Comparison of ENCODE assay signal across 2 cellular contexts in the genomic region with DNA sequence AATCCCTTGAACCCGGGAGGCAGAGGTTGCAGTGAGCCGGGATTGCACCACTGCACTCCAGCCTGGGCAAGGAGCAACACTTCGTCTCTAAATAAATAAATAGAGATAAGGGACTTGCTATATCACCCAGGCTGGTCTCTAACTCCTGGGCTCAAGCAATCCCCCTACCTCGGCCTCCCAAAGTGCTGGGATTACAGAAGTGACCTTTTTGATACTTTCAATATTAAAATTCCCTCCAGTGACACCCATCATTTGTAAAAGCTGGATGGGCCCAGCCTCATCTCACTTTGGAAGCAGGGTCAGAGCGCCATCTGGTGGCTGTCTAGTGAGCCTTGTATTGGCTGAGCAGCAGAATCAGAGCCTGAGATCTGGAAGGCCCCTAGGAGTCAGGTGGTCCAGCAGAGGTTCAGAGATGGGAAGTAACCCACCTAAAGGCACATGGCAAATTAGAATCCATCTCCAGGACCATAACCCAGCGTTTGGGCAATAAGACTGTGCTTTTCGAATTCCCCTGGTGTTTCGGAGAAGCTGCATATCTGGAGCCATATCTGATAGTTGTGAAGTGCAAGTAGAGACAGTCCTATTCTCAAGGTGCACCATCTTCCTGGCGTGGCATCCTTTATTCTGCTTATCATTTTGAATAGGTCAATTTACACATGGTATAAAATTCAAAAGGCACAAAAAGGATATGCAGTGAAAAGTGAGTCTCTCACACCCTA.
TF ChIP-seq lines count a peak whose summit lies in the region.

No MANE protein-coding gene starts in this region.

TF ChIP-seq in HEK293, 187 proteins besides CTCF, POLR2A, EP300 and RAD21:
- TF ChIP-seq ZNF692 (tag by site-specific recombination; IDR thresholded peaks at IDR 0.05) (peak; percentile 77), SP7 (tag by site-specific recombination; IDR thresholded peaks at IDR 0.05) (no peak), ZNF514 (tag by site-specific recombination; IDR thresholded peaks at IDR 0.05) (no peak), ZNF350 (tag by site-specific recombination; IDR thresholded peaks at IDR 0.05) (no peak), ZBTB17 (tag by site-specific recombination; IDR thresholded peaks at IDR 0.05) (peak; percentile 41; the same call in 1 of the 2 replicates), ZFP69B (tag by site-specific recombination; IDR thresholded peaks at IDR 0.05) (peak; percentile 75), ZNF654 (tag by site-specific recombination; IDR thresholded peaks at IDR 0.05; ENCODE audit: low read depth) (peak; percentile 79)
- TF ChIP-seq, protein P1, sequence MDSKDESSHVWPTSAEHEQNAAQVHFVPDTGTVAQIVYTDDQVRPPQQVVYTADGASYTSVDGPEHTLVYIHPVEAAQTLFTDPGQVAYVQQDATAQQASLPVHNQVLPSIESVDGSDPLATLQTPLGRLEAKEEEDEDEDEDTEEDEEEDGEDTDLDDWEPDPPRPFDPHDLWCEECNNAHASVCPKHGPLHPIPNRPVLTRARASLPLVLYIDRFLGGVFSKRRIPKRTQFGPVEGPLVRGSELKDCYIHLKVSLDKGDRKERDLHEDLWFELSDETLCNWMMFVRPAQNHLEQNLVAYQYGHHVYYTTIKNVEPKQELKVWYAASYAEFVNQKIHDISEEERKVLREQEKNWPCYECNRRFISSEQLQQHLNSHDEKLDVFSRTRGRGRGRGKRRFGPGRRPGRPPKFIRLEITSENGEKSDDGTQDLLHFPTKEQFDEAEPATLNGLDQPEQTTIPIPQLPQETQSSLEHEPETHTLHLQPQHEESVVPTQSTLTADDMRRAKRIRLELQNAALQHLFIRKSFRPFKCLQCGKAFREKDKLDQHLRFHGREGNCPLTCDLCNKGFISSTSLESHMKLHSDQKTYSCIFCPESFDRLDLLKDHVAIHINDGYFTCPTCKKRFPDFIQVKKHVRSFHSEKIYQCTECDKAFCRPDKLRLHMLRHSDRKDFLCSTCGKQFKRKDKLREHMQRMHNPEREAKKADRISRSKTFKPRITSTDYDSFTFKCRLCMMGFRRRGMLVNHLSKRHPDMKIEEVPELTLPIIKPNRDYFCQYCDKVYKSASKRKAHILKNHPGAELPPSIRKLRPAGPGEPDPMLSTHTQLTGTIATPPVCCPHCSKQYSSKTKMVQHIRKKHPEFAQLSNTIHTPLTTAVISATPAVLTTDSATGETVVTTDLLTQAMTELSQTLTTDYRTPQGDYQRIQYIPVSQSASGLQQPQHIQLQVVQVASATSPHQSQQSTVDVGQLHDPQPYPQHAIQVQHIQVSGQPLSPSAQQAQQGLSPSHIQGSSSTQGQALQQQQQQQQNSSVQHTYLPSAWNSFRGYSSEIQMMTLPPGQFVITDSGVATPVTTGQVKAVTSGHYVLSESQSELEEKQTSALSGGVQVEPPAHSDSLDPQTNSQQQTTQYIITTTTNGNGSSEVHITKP (tag by site-specific recombination; IDR thresholded peaks at IDR 0.05): peak; percentile 97

TF ChIP-seq in HepG2, 621 proteins besides CTCF, POLR2A, EP300 and RAD21 (continues in another document):
- no peak for TF ChIP-seq ZFP62 (CRISPR knock-in tag; IDR thresholded peaks at IDR 0.05)
- TF ChIP-seq, protein P2, sequence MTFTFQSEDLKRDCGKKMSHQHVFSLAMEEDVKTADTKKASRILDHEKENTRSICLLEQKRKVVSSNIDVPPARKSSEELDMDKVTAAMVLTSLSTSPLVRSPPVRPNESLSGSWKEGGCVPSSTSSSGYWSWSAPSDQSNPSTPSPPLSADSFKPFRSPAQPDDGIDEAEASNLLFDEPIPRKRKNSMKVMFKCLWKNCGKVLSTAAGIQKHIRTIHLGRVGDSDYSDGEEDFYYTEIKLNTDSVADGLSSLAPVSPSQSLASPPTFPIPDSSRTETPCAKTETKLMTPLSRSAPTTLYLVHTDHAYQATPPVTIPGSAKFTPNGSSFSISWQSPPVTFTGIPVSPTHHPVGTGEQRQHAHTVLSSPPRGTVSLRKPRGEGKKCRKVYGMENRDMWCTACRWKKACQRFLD (CRISPR knock-in tag; IDR thresholded peaks at IDR 0.05; ENCODE audit: borderline replicate concordance): no peak
- TF ChIP-seq NCOR1 (IDR thresholded peaks at IDR 0.05; ENCODE audit: borderline replicate concordance, low read length): no peak
- TF ChIP-seq, protein P3, sequence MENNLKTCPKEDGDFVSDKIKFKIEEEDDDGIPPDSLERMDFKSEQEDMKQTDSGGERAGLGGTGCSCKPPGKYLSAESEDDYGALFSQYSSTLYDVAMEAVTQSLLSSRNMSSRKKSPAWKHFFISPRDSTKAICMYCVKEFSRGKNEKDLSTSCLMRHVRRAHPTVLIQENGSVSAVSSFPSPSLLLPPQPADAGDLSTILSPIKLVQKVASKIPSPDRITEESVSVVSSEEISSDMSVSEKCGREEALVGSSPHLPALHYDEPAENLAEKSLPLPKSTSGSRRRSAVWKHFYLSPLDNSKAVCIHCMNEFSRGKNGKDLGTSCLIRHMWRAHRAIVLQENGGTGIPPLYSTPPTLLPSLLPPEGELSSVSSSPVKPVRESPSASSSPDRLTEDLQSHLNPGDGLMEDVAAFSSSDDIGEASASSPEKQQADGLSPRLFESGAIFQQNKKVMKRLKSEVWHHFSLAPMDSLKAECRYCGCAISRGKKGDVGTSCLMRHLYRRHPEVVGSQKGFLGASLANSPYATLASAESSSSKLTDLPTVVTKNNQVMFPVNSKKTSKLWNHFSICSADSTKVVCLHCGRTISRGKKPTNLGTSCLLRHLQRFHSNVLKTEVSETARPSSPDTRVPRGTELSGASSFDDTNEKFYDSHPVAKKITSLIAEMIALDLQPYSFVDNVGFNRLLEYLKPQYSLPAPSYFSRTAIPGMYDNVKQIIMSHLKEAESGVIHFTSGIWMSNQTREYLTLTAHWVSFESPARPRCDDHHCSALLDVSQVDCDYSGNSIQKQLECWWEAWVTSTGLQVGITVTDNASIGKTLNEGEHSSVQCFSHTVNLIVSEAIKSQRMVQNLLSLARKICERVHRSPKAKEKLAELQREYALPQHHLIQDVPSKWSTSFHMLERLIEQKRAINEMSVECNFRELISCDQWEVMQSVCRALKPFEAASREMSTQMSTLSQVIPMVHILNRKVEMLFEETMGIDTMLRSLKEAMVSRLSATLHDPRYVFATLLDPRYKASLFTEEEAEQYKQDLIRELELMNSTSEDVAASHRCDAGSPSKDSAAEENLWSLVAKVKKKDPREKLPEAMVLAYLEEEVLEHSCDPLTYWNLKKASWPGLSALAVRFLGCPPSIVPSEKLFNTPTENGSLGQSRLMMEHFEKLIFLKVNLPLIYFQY (CRISPR knock-in tag; IDR thresholded peaks at IDR 0.05; ENCODE audit: borderline replicate concordance): no peak
- peak; percentile 27 for TF ChIP-seq YY1 (IDR thresholded peaks at IDR 0.05; ENCODE audit: insufficient read depth, insufficient replicate concordance, low read depth, low read length)
- TF ChIP-seq STAG1 (CRISPR knock-in tag; IDR thresholded peaks at IDR 0.05): peak; percentile 97
- TF ChIP-seq ZKSCAN1 (IDR thresholded peaks at IDR 0.05; ENCODE audit: low read length): peak; percentile 84; the same call in 1 of the 2 replicates
- no peak for TF ChIP-seq PRMT3 (CRISPR knock-in tag; IDR thresholded peaks at IDR 0.05; ENCODE audit: borderline replicate concordance, low read depth)
- TF ChIP-seq, protein P4, sequence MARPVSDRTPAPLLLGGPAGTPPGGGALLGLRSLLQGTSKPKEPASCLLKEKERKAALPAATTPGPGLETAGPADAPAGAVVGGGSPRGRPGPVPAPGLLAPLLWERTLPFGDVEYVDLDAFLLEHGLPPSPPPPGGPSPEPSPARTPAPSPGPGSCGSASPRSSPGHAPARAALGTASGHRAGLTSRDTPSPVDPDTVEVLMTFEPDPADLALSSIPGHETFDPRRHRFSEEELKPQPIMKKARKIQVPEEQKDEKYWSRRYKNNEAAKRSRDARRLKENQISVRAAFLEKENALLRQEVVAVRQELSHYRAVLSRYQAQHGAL (CRISPR knock-in tag; IDR thresholded peaks at IDR 0.05; ENCODE audit: not compliant biosample characterization): no peak
- TF ChIP-seq MATR3 (CRISPR knock-in tag; IDR thresholded peaks at IDR 0.05): no peak
- TF ChIP-seq MTA1 (CRISPR knock-in tag; IDR thresholded peaks at IDR 0.05; ENCODE audit: borderline replicate concordance): no peak
- TF ChIP-seq GPN1 (CRISPR knock-in tag; IDR thresholded peaks at IDR 0.05; ENCODE audit: borderline replicate concordance): no peak
- no peak for TF ChIP-seq ZNF670 (CRISPR knock-in tag; IDR thresholded peaks at IDR 0.05; ENCODE audit: borderline replicate concordance)
- TF ChIP-seq RXRA (CRISPR knock-in tag; IDR thresholded peaks at IDR 0.05): no peak
- TF ChIP-seq ZBTB42 (CRISPR knock-in tag; IDR thresholded peaks at IDR 0.05): no peak
- no peak for TF ChIP-seq SATB2 (CRISPR knock-in tag; IDR thresholded peaks at IDR 0.05)
- TF ChIP-seq ZNF263 (CRISPR knock-in tag; IDR thresholded peaks at IDR 0.05): no peak
- TF ChIP-seq NFIB (CRISPR knock-in tag; IDR thresholded peaks at IDR 0.05; ENCODE audit: borderline replicate concordance): no peak
- no peak for TF ChIP-seq ZNF546 (CRISPR knock-in tag; conservative IDR thresholded peaks at IDR 0.05)
- TF ChIP-seq, protein P5, sequence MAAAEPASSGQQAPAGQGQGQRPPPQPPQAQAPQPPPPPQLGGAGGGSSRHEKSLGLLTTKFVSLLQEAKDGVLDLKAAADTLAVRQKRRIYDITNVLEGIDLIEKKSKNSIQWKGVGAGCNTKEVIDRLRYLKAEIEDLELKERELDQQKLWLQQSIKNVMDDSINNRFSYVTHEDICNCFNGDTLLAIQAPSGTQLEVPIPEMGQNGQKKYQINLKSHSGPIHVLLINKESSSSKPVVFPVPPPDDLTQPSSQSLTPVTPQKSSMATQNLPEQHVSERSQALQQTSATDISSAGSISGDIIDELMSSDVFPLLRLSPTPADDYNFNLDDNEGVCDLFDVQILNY (CRISPR knock-in tag; conservative IDR thresholded peaks at IDR 0.05): no peak
- no peak for TF ChIP-seq ZNF530 (CRISPR knock-in tag; IDR thresholded peaks at IDR 0.05; ENCODE audit: low read depth)
- TF ChIP-seq WIZ (CRISPR knock-in tag; IDR thresholded peaks at IDR 0.05): no peak
- no peak for TF ChIP-seq ZNF34 (CRISPR knock-in tag; IDR thresholded peaks at IDR 0.05; ENCODE audit: borderline replicate concordance)
- TF ChIP-seq HOXD1 (CRISPR knock-in tag; IDR thresholded peaks at IDR 0.05): no peak
- no peak for TF ChIP-seq ZNF383 (CRISPR knock-in tag; IDR thresholded peaks at IDR 0.05; ENCODE audit: borderline replicate concordance)
- no peak for TF ChIP-seq ZFP1 (CRISPR knock-in tag; IDR thresholded peaks at IDR 0.05)
- no peak for TF ChIP-seq NAIF1 (CRISPR knock-in tag; IDR thresholded peaks at IDR 0.05; ENCODE audit: borderline replicate concordance)
- TF ChIP-seq MLX (CRISPR knock-in tag; IDR thresholded peaks at IDR 0.05): no peak
- TF ChIP-seq, protein P6, sequence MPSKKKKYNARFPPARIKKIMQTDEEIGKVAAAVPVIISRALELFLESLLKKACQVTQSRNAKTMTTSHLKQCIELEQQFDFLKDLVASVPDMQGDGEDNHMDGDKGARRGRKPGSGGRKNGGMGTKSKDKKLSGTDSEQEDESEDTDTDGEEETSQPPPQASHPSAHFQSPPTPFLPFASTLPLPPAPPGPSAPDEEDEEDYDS (CRISPR knock-in tag; IDR thresholded peaks at IDR 0.05): no peak
- no peak for TF ChIP-seq ZNF709 (CRISPR knock-in tag; IDR thresholded peaks at IDR 0.05)
- TF ChIP-seq FOXA3 (CRISPR knock-in tag; IDR thresholded peaks at IDR 0.05): 0 out of 2 replicates have a peak, but pooled peaks have one; percentile 17
- no peak for TF ChIP-seq ARNTL (CRISPR knock-in tag; IDR thresholded peaks at IDR 0.05)
- TF ChIP-seq ZNF564 (CRISPR knock-in tag; IDR thresholded peaks at IDR 0.05): no peak
- no peak for TF ChIP-seq TARDBP (CRISPR knock-in tag; IDR thresholded peaks at IDR 0.05)
- no peak for TF ChIP-seq ZFP36 (IDR thresholded peaks at IDR 0.05; ENCODE audit: borderline replicate concordance, low read depth, low read length, partially characterized antibody)
- TF ChIP-seq PAXIP1 (CRISPR knock-in tag; conservative IDR thresholded peaks at IDR 0.05): no peak
- TF ChIP-seq ZNF879 (CRISPR knock-in tag; IDR thresholded peaks at IDR 0.05): no peak
- TF ChIP-seq ZNF768 (CRISPR knock-in tag; IDR thresholded peaks at IDR 0.05): no peak
- TF ChIP-seq RXRB (CRISPR knock-in tag; IDR thresholded peaks at IDR 0.05; ENCODE audit: borderline replicate concordance): no peak; the same call in 1 of the 2 replicates
- no peak for TF ChIP-seq ZNF350 (CRISPR knock-in tag; IDR thresholded peaks at IDR 0.05; ENCODE audit: borderline replicate concordance, low read depth)
